Comparison of ENCODE assay signal across 29 cellular contexts in the genomic region with DNA sequence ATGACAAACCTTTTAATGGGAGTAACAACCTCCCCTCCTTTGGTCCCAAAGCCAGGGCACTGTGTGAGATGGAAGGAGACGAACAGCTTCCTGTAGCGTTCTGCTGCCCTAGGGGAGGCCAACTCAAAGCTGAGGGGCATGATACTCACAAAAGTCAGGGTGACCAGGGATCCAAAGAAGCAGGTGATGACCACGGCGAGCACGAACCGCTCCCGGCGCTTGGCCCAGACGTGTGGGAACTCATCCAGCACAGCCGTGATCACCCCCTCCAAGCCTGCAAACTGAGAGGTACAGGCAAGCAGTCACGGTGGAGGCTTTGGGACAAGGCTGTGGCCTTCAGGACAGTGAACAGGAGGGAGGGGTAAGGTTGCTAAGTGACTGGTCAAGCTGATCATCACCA. TPM values are rescaled to one million over a fixed set of nuclear protein-coding genes. Genes with fewer than 3 reads are reported as not detected.
"Had no signal": no experiment of that assay in that cellular context is flagged by ENCODE, and none has a peak within 500 bp of the region (broad histone marks: within the 10 kb centered on the region; RNA-seq: fewer than 3 reads in every experiment).

No MANE protein-coding gene starts in this region.

- H3K27ac Mint-ChIP-seq: mesothelial cell of epicardium; nephron; progenitor cell of endocrine pancreas; stimulated activated naive CD8-positive, alpha-beta T cell treated with anti-CD3 and anti-CD28 coated beads, Interleukin-15, Interleukin-2, amounts not matched to agents 100 ng/mL and 50 ng/mL, for 24 hours; type B pancreatic cell had no signal

- H3K36me3 ChIP-seq: left lung, right atrium auricular region, right lobe of liver, suprapubic skin, tibial artery, vagina had no signal

- H3K79me2 ChIP-seq: parathyroid adenoma had no signal

- H2AFZ ChIP-seq: parathyroid adenoma had no signal

- H3K27me3 ChIP-seq: left lung, right atrium auricular region, right lobe of liver, vagina had no signal

- H3K9ac ChIP-seq: parathyroid adenoma had no signal

- H3K4me3 ChIP-seq: left lung, lower lobe of right lung, right atrium auricular region, right lobe of liver, smooth muscle cell, suprapubic skin, thoracic aorta, tibial artery, vagina had no signal

- H3K4me2 ChIP-seq: smooth muscle cell had no signal

- H3K9me3 Mint-ChIP-seq: mesothelial cell of epicardium; nephron; neural crest cell; stimulated activated naive CD8-positive, alpha-beta T cell treated with anti-CD3 and anti-CD28 coated beads, Interleukin-15, Interleukin-2, amounts not matched to agents 100 ng/mL and 50 ng/mL, for 24 hours; type B pancreatic cell had no signal

- DNase-seq: head of caudate nucleus; hippocampal formation; left colon; left lung; lower lobe of right lung; mammary epithelial cell; mesenchymal stem cell; naive B cell; occipital lobe; right lobe of liver; stimulated activated CD4-positive, alpha-beta T cell treated with anti-CD3 and anti-CD28 coated beads, Interleukin-12 subunit alpha, Interleukin-12 subunit beta, amount 100 ng/mL, for 4 hours; stimulated activated CD4-positive, alpha-beta T cell treated with anti-CD3 and anti-CD28 coated beads, Interleukin-15, amount 100 ng/mL, for 24 hours; stimulated activated CD4-positive, alpha-beta T cell treated with anti-CD3 and anti-CD28 coated beads, Interleukin-2, amount 100 ng/mL, for 24 hours; stimulated activated CD4-positive, alpha-beta T cell treated with anti-CD3 and anti-CD28 coated beads, Interleukin-4, amount 100 ng/mL, for 1 hour; stimulated activated naive CD4-positive, alpha-beta T cell; tibial artery had no signal

- H3K27ac ChIP-seq: left lung, lower lobe of right lung, parathyroid adenoma, right atrium auricular region, right lobe of liver, suprapubic skin, thoracic aorta, tibial artery, vagina had no signal

- FAIRE-seq: keratinocyte had no signal

- ATAC-seq: left colon, left lung, lower lobe of right lung, right lobe of liver had no signal

- H3K9me3 ChIP-seq: left lung, lower lobe of right lung, right atrium auricular region, right lobe of liver, suprapubic skin, thoracic aorta, tibial artery, vagina had no signal

- H3K4me1 ChIP-seq: left lung, lower lobe of right lung, right atrium auricular region, right lobe of liver, suprapubic skin, tibial artery, vagina had no signal

- H3K36me3 Mint-ChIP-seq: mesothelial cell of epicardium, naive B cell, type B pancreatic cell had no signal

RNA-seq across cellular contexts. Expression of a gene that starts 25.1 kb away (rescaled TPM):
- total RNA-seq: mammary epithelial cell, neural crest cell, right lobe of liver had no signal
- polyA plus RNA-seq: keratinocyte, mammary epithelial cell had no signal
